In genomic region chr5:150499437-150499956, GRCh38 we compare ENCODE assay signal across 11 cellular contexts. TPM values are rescaled to one million over a fixed set of nuclear protein-coding genes. Genes with fewer than 3 reads are reported as not detected.
DNase-seq lines count a peak whose midpoint lies in the region; ATAC-seq, FAIRE-seq and TF ChIP-seq lines count a peak whose summit lies in the region.
"Had no signal": no experiment of that assay in that cellular context is flagged by ENCODE, and none has a peak within 500 bp of the region (broad histone marks: within the 10 kb centered on the region; RNA-seq: fewer than 3 reads in every experiment).

No MANE protein-coding gene starts in this region.

- FAIRE-seq in GM12891 (lab: Jason Lieb, UNC), result peak; percentile 64

- H3K27ac ChIP-seq in parathyroid adenoma, result peak overlapping the region; percentile 63
- no peak overlapping the region for H3K27ac ChIP-seq in CD8-positive, alpha-beta memory T cell (ENCODE audit: low read depth, low read length)

- H3K27ac Mint-ChIP-seq in chondrocyte (ENCODE audit: unreplicated experiment), result peak overlapping the region; percentile 61
- peak overlapping the region in 1 of 8 donors; percentile 75 for H3K27ac Mint-ChIP-seq in CD8-positive, alpha-beta memory T cell
- H3K27ac Mint-ChIP-seq: activated naive CD8-positive, alpha-beta T cell treated with anti-CD3 and anti-CD28 coated beads, Interleukin-2, amount 50 U/mL, for 24 hours had no signal

- no peak overlapping the region for H3K4me2 ChIP-seq in parathyroid adenoma (ENCODE audit: low read length)

- POLR2A ChIA-PET in CD8-positive, alpha-beta memory T cell (lab: Charles Lee), result no interaction called here

- DNase-seq in GM12891 (ENCODE audit: insufficient read length, low spot score) (no peak), chondrocyte (ENCODE audit: low spot score) (no peak), NCI-H2171 treated with DMSO at 0.1 percent for 48 hours (lab: John Stamatoyannopoulos, UW) (no peak), SW480 (ENCODE audit: low spot score) (no peak)
- DNase-seq in activated CD8-positive, alpha-beta memory T cell treated with anti-CD3 and anti-CD28 coated beads, Interleukin-2, amount 50 U/mL, for 48 hours, result no peak
- no peak for DNase-seq in CD8-positive, alpha-beta memory T cell
- DNase-seq: activated CD4-positive, alpha-beta T cell treated with anti-CD3 and anti-CD28 coated beads, Interleukin-2, amount 50 U/mL, for 1 hour; activated naive CD8-positive, alpha-beta T cell treated with anti-CD3 and anti-CD28 coated beads, Interleukin-2, amount 50 U/mL, for 24 hours; NCI-H2227 treated with DMSO at 0.1 percent for 48 hours had no signal

- H3K4me3 Mint-ChIP-seq in chondrocyte (ENCODE audit: unreplicated experiment), result peak overlapping the region; percentile 64
- no peak overlapping the region for H3K4me3 Mint-ChIP-seq in CD8-positive, alpha-beta memory T cell
- H3K4me3 Mint-ChIP-seq: activated naive CD8-positive, alpha-beta T cell treated with anti-CD3 and anti-CD28 coated beads, Interleukin-2, amount 50 U/mL, for 24 hours had no signal

- H3K4me3 ChIP-seq in parathyroid adenoma (ENCODE audit: low read depth, low read length), result no peak overlapping the region
- no peak overlapping the region for H3K4me3 ChIP-seq in CD8-positive, alpha-beta memory T cell (ENCODE audit: low read length)

- H3K36me3 ChIP-seq in parathyroid adenoma (ENCODE audit: control insufficient read depth, insufficient read depth, low read length), result no peaks in the 10 kb centered on the region
- H3K36me3 ChIP-seq in CD8-positive, alpha-beta memory T cell (ENCODE audit: insufficient read depth, low read length), result no peaks in the 10 kb centered on the region

- no peaks in the 10 kb centered on the region for H3K27me3 Mint-ChIP-seq in chondrocyte (ENCODE audit: low read depth)
- H3K27me3 Mint-ChIP-seq in CD8-positive, alpha-beta memory T cell, result no peaks in the 10 kb centered on the region
- H3K27me3 Mint-ChIP-seq: activated naive CD8-positive, alpha-beta T cell treated with anti-CD3 and anti-CD28 coated beads, Interleukin-2, amount 50 U/mL, for 24 hours had no signal

- H3K9me3 ChIP-seq in parathyroid adenoma (ENCODE audit: control insufficient read depth, low read length), result no peaks in the 10 kb centered on the region
- no peaks in the 10 kb centered on the region for H3K9me3 ChIP-seq in CD8-positive, alpha-beta memory T cell (ENCODE audit: low read length)

- CTCF ChIA-PET in CD8-positive, alpha-beta memory T cell (lab: Charles Lee), result no interaction called here

- H3K79me2 ChIP-seq in parathyroid adenoma, result peaks cover 41% of the 10 kb centered on the region

- TF ChIP-seq CTCF in chondrocyte (IDR thresholded peaks at IDR 0.05), result no peak
- TF ChIP-seq CTCF in parathyroid adenoma (IDR thresholded peaks at IDR 0.05), result no peak

- H3K9me3 Mint-ChIP-seq in chondrocyte (ENCODE audit: low read depth), result no peaks in the 10 kb centered on the region
- no peaks in the 10 kb centered on the region for H3K9me3 Mint-ChIP-seq in CD8-positive, alpha-beta memory T cell
- H3K9me3 Mint-ChIP-seq: activated naive CD8-positive, alpha-beta T cell treated with anti-CD3 and anti-CD28 coated beads, Interleukin-2, amount 50 U/mL, for 24 hours had no signal

- no peak overlapping the region for H2AFZ ChIP-seq in parathyroid adenoma

- peaks cover 91% of the 10 kb centered on the region for H3K4me1 Mint-ChIP-seq in chondrocyte (ENCODE audit: low read depth)
- H3K4me1 Mint-ChIP-seq in CD8-positive, alpha-beta memory T cell, result no peaks in the 10 kb centered on the region
- H3K4me1 Mint-ChIP-seq: activated naive CD8-positive, alpha-beta T cell treated with anti-CD3 and anti-CD28 coated beads, Interleukin-2, amount 50 U/mL, for 24 hours had no signal

- peaks cover 64% of the 10 kb centered on the region for H3K4me1 ChIP-seq in parathyroid adenoma
- H3K4me1 ChIP-seq in CD8-positive, alpha-beta memory T cell (ENCODE audit: insufficient read depth, low read length), result no peaks in the 10 kb centered on the region

- H3K27me3 ChIP-seq in parathyroid adenoma (ENCODE audit: control insufficient read depth, insufficient read depth, low read length), result no peaks in the 10 kb centered on the region
- no peaks in the 10 kb centered on the region for H3K27me3 ChIP-seq in CD8-positive, alpha-beta memory T cell (ENCODE audit: insufficient read depth, low read length, poor library complexity, severe bottlenecking)

- no peak for TF ChIP-seq POLR2A in GM12891 (IDR thresholded peaks at IDR 0.05; ENCODE audit: low read depth, low read length)

- ATAC-seq in HG03135 (IDR thresholded peaks at IDR 0.05; ENCODE audit: unreplicated experiment), result peak; percentile 56
- ATAC-seq: activated naive CD8-positive, alpha-beta T cell treated with anti-CD3 and anti-CD28 coated beads, Interleukin-2, amount 50 U/mL, for 24 hours had no signal

- H3K9ac ChIP-seq in parathyroid adenoma, result no peak overlapping the region

- H3K36me3 Mint-ChIP-seq in chondrocyte (ENCODE audit: low read depth), result peaks cover 8% of the 10 kb centered on the region
- H3K36me3 Mint-ChIP-seq in CD8-positive, alpha-beta memory T cell, result no peaks in the 10 kb centered on the region

TF ChIP-seq in GM12891, 5 proteins besides CTCF, POLR2A, EP300 and RAD21:
- TF ChIP-seq SPI1 (IDR thresholded peaks at IDR 0.05; ENCODE audit: low read depth, low read length) (no peak), PAX5 (IDR thresholded peaks at IDR 0.05; ENCODE audit: insufficient read depth, low read length, severe bottlenecking) (no peak), TAF1 (IDR thresholded peaks at IDR 0.05; ENCODE audit: low read depth, low read length) (no peak), POU2F2 (IDR thresholded peaks at IDR 0.05; ENCODE audit: low read depth, low read length) (no peak), POLR2AphosphoS5 (IDR thresholded peaks at IDR 0.05; ENCODE audit: low read depth, low read length) (no peak)

RNA-seq across cellular contexts. Expression of gene NDST1, which starts 8.4 kb away (rescaled TPM):
- polyA plus RNA-seq in GM12891 (2012; ENCODE audit: low read depth, missing spikeins), result 11.7 TPM
- 223 to 229 TPM (median 228 TPM) in 3 replicates for total RNA-seq in chondrocyte
- total RNA-seq in CD8-positive, alpha-beta memory T cell, result 1 to 10 TPM; 1.9 to 2.8 TPM
- polyA plus RNA-seq in CD8-positive, alpha-beta memory T cell, result 0.13 TPM

RNA-seq across cellular contexts. Expression of gene RPS14, which starts 50.0 kb away (rescaled TPM):
- 5,398 TPM for polyA plus RNA-seq in GM12891 (2012; ENCODE audit: low read depth, missing spikeins)
- 1,092 to 1,234 TPM (median 1,121 TPM) in 3 replicates for total RNA-seq in chondrocyte
- total RNA-seq in CD8-positive, alpha-beta memory T cell, result 1,000 to 10,000 TPM; 2,924 to 3,007 TPM
- polyA plus RNA-seq in CD8-positive, alpha-beta memory T cell, result 6,416 TPM

Comparison
In these comparisons a context has a peak if more than half of its experiments do, and no peak if none do; other contexts are left out.
1. RNA of gene NDST1, which starts 8.4 kb away (total RNA-seq): 223 to 229 TPM in chondrocyte; 1.9 to 2.8 TPM in CD8-positive, alpha-beta memory T cell; every median in the first group is over 10 times any median in the second.